In the genomic region with DNA sequence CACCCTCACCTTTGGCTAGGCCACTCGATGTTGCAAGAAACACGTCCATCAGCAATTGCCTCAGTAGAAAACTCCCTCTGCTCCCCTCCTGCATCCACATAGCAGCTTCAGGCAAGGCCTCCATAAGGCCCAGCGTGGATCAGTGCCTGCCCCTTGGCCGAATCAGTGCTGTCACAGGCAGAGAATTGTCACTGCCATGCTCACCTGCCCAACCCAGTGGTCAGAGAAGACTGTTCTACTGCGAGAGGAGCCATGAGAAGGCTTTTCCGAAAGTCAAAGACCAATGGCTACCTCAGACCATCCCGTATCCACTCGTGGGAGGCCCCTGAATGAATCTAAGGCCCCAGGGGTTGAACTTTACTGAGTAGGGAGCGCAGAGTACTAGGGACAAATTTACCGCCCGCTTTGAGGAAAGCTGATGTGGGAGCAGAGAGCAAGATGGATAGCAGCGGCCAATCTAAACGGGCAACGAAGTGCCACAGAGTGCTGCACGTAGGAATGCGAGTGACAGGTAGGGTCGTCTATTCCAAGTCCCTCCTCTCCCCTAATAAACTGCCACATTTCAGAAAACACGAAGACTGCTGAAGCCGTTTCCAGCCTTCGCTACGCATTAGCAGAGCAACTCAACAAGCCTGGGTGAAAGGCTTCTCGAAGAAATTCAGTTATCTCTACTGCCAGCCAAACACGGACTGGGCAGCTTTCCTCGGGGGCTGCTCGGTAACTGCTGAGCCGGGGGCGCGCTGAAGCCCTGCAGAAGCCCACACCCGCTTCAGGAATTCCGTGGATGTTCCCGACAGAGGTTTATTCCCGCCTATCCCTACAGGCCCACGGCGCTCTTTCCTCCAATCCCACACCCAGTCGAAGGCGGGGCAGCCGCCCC, we compare ENCODE assay signal across 1 cellular context.
A peak's percentile ranks its signal among the peaks of the same experiment; 100 is the strongest.
TF ChIP-seq lines count a peak whose summit lies in the region.

No MANE protein-coding gene starts in this region.

TF ChIP-seq in HepG2, 621 proteins besides CTCF, POLR2A, EP300 and RAD21 (continued from another document):
- TF ChIP-seq, protein P1, sequence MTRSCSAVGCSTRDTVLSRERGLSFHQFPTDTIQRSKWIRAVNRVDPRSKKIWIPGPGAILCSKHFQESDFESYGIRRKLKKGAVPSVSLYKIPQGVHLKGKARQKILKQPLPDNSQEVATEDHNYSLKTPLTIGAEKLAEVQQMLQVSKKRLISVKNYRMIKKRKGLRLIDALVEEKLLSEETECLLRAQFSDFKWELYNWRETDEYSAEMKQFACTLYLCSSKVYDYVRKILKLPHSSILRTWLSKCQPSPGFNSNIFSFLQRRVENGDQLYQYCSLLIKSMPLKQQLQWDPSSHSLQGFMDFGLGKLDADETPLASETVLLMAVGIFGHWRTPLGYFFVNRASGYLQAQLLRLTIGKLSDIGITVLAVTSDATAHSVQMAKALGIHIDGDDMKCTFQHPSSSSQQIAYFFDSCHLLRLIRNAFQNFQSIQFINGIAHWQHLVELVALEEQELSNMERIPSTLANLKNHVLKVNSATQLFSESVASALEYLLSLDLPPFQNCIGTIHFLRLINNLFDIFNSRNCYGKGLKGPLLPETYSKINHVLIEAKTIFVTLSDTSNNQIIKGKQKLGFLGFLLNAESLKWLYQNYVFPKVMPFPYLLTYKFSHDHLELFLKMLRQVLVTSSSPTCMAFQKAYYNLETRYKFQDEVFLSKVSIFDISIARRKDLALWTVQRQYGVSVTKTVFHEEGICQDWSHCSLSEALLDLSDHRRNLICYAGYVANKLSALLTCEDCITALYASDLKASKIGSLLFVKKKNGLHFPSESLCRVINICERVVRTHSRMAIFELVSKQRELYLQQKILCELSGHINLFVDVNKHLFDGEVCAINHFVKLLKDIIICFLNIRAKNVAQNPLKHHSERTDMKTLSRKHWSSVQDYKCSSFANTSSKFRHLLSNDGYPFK (CRISPR knock-in tag; IDR thresholded peaks at IDR 0.05; ENCODE audit: borderline replicate concordance): no peak
- no peak for TF ChIP-seq TBX2 (CRISPR knock-in tag; IDR thresholded peaks at IDR 0.05; ENCODE audit: borderline replicate concordance)
- 0 out of 2 replicates have a peak, but pooled peaks have one; percentile 19 for TF ChIP-seq ZNF879 (CRISPR knock-in tag; IDR thresholded peaks at IDR 0.05)
- TF ChIP-seq, protein P2, sequence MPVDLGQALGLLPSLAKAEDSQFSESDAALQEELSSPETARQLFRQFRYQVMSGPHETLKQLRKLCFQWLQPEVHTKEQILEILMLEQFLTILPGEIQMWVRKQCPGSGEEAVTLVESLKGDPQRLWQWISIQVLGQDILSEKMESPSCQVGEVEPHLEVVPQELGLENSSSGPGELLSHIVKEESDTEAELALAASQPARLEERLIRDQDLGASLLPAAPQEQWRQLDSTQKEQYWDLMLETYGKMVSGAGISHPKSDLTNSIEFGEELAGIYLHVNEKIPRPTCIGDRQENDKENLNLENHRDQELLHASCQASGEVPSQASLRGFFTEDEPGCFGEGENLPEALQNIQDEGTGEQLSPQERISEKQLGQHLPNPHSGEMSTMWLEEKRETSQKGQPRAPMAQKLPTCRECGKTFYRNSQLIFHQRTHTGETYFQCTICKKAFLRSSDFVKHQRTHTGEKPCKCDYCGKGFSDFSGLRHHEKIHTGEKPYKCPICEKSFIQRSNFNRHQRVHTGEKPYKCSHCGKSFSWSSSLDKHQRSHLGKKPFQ (CRISPR knock-in tag; IDR thresholded peaks at IDR 0.05; ENCODE audit: insufficient replicate concordance): no peak
- TF ChIP-seq NR2F6 (IDR thresholded peaks at IDR 0.05): no peak
- no peak for TF ChIP-seq NR2F6 (CRISPR knock-in tag; IDR thresholded peaks at IDR 0.05)
- TF ChIP-seq SRSF1 (optimal IDR thresholded peaks at IDR 0.05; ENCODE audit: low read depth, low read length): no peak
- no peak for TF ChIP-seq ZBTB38 (CRISPR knock-in tag; IDR thresholded peaks at IDR 0.05)
- no peak for TF ChIP-seq AGO2 (optimal IDR thresholded peaks at IDR 0.05; ENCODE audit: low read depth, low read length)
- no peak for TF ChIP-seq HNRNPK (IDR thresholded peaks at IDR 0.05; ENCODE audit: low read depth, low read length, poor library complexity, severe bottlenecking)
- TF ChIP-seq RAD51 (IDR thresholded peaks at IDR 0.05; ENCODE audit: borderline replicate concordance): no peak
- TF ChIP-seq ZNF264 (CRISPR knock-in tag; IDR thresholded peaks at IDR 0.05): no peak
- no peak for TF ChIP-seq REL (CRISPR knock-in tag; conservative IDR thresholded peaks at IDR 0.05)
- TF ChIP-seq, protein P3, sequence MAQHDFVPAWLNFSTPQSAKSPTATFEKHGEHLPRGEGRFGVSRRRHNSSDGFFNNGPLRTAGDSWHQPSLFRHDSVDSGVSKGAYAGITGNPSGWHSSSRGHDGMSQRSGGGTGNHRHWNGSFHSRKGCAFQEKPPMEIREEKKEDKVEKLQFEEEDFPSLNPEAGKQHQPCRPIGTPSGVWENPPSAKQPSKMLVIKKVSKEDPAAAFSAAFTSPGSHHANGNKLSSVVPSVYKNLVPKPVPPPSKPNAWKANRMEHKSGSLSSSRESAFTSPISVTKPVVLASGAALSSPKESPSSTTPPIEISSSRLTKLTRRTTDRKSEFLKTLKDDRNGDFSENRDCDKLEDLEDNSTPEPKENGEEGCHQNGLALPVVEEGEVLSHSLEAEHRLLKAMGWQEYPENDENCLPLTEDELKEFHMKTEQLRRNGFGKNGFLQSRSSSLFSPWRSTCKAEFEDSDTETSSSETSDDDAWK (CRISPR knock-in tag; IDR thresholded peaks at IDR 0.05): no peak
- TF ChIP-seq TAF1 (CRISPR knock-in tag; IDR thresholded peaks at IDR 0.05): no peak
- 0 out of 2 replicates have a peak, but pooled peaks have one; percentile 53 for TF ChIP-seq ZNF329 (CRISPR knock-in tag; IDR thresholded peaks at IDR 0.05; ENCODE audit: low read depth)
- TF ChIP-seq, protein P4, sequence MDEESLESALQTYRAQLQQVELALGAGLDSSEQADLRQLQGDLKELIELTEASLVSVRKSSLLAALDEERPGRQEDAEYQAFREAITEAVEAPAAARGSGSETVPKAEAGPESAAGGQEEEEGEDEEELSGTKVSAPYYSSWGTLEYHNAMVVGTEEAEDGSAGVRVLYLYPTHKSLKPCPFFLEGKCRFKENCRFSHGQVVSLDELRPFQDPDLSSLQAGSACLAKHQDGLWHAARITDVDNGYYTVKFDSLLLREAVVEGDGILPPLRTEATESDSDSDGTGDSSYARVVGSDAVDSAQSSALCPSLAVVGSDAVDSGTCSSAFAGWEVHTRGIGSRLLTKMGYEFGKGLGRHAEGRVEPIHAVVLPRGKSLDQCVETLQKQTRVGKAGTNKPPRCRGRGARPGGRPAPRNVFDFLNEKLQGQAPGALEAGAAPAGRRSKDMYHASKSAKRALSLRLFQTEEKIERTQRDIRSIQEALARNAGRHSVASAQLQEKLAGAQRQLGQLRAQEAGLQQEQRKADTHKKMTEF (CRISPR knock-in tag; IDR thresholded peaks at IDR 0.05): no peak
- TF ChIP-seq HMG20A (CRISPR knock-in tag; IDR thresholded peaks at IDR 0.05; ENCODE audit: borderline replicate concordance): no peak
- TF ChIP-seq, protein P5, sequence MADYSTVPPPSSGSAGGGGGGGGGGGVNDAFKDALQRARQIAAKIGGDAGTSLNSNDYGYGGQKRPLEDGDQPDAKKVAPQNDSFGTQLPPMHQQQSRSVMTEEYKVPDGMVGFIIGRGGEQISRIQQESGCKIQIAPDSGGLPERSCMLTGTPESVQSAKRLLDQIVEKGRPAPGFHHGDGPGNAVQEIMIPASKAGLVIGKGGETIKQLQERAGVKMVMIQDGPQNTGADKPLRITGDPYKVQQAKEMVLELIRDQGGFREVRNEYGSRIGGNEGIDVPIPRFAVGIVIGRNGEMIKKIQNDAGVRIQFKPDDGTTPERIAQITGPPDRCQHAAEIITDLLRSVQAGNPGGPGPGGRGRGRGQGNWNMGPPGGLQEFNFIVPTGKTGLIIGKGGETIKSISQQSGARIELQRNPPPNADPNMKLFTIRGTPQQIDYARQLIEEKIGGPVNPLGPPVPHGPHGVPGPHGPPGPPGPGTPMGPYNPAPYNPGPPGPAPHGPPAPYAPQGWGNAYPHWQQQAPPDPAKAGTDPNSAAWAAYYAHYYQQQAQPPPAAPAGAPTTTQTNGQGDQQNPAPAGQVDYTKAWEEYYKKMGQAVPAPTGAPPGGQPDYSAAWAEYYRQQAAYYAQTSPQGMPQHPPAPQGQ (CRISPR knock-in tag; IDR thresholded peaks at IDR 0.05; ENCODE audit: borderline replicate concordance): no peak
- peak; percentile 91; the same call in 1 of the 2 replicates for TF ChIP-seq ZFP82 (CRISPR knock-in tag; IDR thresholded peaks at IDR 0.05; ENCODE audit: borderline replicate concordance)
- 0 out of 2 replicates have a peak, but pooled peaks have one; percentile 72 for TF ChIP-seq ZNF850 (CRISPR knock-in tag; conservative IDR thresholded peaks at IDR 0.05)
- TF ChIP-seq ZNF616 (CRISPR knock-in tag; IDR thresholded peaks at IDR 0.05; ENCODE audit: low read depth): no peak
- peak; percentile 90; the same call in 1 of the 2 replicates for TF ChIP-seq ZNF33A (CRISPR knock-in tag; IDR thresholded peaks at IDR 0.05; ENCODE audit: borderline replicate concordance)
- 0 out of 2 replicates have a peak, but pooled peaks have one; percentile 47 for TF ChIP-seq GLI4 (CRISPR knock-in tag; IDR thresholded peaks at IDR 0.05; ENCODE audit: borderline replicate concordance)
- TF ChIP-seq, protein P6, sequence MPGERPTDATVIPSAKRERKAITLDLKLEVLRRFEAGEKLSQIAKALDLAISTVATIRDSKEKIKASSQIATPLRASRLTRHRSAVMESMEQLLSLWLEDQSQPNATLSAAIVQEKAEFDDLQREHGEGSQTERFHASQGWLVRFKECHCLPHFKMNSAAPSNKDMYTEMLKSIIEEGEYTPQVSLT (CRISPR knock-in tag; IDR thresholded peaks at IDR 0.05; ENCODE audit: borderline replicate concordance, low read depth): 0 out of 2 replicates have a peak, but pooled peaks have one; percentile 29
- TF ChIP-seq, protein P7, sequence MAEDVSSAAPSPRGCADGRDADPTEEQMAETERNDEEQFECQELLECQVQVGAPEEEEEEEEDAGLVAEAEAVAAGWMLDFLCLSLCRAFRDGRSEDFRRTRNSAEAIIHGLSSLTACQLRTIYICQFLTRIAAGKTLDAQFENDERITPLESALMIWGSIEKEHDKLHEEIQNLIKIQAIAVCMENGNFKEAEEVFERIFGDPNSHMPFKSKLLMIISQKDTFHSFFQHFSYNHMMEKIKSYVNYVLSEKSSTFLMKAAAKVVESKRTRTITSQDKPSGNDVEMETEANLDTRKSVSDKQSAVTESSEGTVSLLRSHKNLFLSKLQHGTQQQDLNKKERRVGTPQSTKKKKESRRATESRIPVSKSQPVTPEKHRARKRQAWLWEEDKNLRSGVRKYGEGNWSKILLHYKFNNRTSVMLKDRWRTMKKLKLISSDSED (CRISPR knock-in tag; IDR thresholded peaks at IDR 0.05): no peak
- no peak for TF ChIP-seq ZNF335 (CRISPR knock-in tag; IDR thresholded peaks at IDR 0.05)
- TF ChIP-seq ZNF350 (CRISPR knock-in tag; IDR thresholded peaks at IDR 0.05; ENCODE audit: borderline replicate concordance, low read depth): no peak
- no peak for TF ChIP-seq ZMYM3 (CRISPR knock-in tag; IDR thresholded peaks at IDR 0.05)
- TF ChIP-seq MATR3 (CRISPR knock-in tag; IDR thresholded peaks at IDR 0.05): no peak
- TF ChIP-seq CCAR2 (optimal IDR thresholded peaks at IDR 0.05; ENCODE audit: low read depth, low read length): peak; percentile 53
- no peak for TF ChIP-seq U2AF1 (optimal IDR thresholded peaks at IDR 0.05; ENCODE audit: low read depth, low read length)
- TF ChIP-seq ZMAT3 (CRISPR knock-in tag; conservative IDR thresholded peaks at IDR 0.05): no peak
- TF ChIP-seq TCF7 (IDR thresholded peaks at IDR 0.05; ENCODE audit: low read depth): no peak
- 0 out of 2 replicates have a peak, but pooled peaks have one; percentile 81 for TF ChIP-seq NFIB (CRISPR knock-in tag; IDR thresholded peaks at IDR 0.05; ENCODE audit: borderline replicate concordance)
- TF ChIP-seq CBX5 (CRISPR knock-in tag; IDR thresholded peaks at IDR 0.05; ENCODE audit: borderline replicate concordance): 0 out of 2 replicates have a peak, but pooled peaks have one; percentile 4
- 0 out of 2 replicates have a peak, but pooled peaks have one; percentile 17 for TF ChIP-seq ZNF607 (CRISPR knock-in tag; IDR thresholded peaks at IDR 0.05; ENCODE audit: borderline replicate concordance)
- no peak for TF ChIP-seq ZFYVE20 (CRISPR knock-in tag; IDR thresholded peaks at IDR 0.05; ENCODE audit: borderline replicate concordance, low read depth)
- TF ChIP-seq MIER3 (CRISPR knock-in tag; IDR thresholded peaks at IDR 0.05; ENCODE audit: borderline replicate concordance): no peak
- peak; percentile 81; the same call in 1 of the 2 replicates for TF ChIP-seq ZNF670 (CRISPR knock-in tag; IDR thresholded peaks at IDR 0.05; ENCODE audit: borderline replicate concordance)
- TF ChIP-seq ZKSCAN1 (IDR thresholded peaks at IDR 0.05; ENCODE audit: low read length): no peak
- no peak for TF ChIP-seq ZNF777 (CRISPR knock-in tag; IDR thresholded peaks at IDR 0.05)
- TF ChIP-seq STAT5B (CRISPR knock-in tag; IDR thresholded peaks at IDR 0.05): no peak
- no peak for TF ChIP-seq MEF2D (CRISPR knock-in tag; IDR thresholded peaks at IDR 0.05)
- no peak for TF ChIP-seq ZNF605 (CRISPR knock-in tag; IDR thresholded peaks at IDR 0.05)
- no peak for TF ChIP-seq SMC3 (IDR thresholded peaks at IDR 0.05; ENCODE audit: low read length)
- TF ChIP-seq LCORL (IDR thresholded peaks at IDR 0.05): no peak
- TF ChIP-seq LCORL (CRISPR knock-in tag; IDR thresholded peaks at IDR 0.05): peak; percentile 4; the same call in 1 of the 2 replicates
- TF ChIP-seq ZFP41 (CRISPR knock-in tag; IDR thresholded peaks at IDR 0.05; ENCODE audit: borderline replicate concordance): no peak
- no peak for TF ChIP-seq ZKSCAN8 (CRISPR knock-in tag; IDR thresholded peaks at IDR 0.05; ENCODE audit: borderline replicate concordance)
- TF ChIP-seq ZNF570 (CRISPR knock-in tag; IDR thresholded peaks at IDR 0.05; ENCODE audit: borderline replicate concordance): no peak
- no peak for TF ChIP-seq SOX13 (IDR thresholded peaks at IDR 0.05)
- TF ChIP-seq SOX13 (CRISPR knock-in tag; conservative IDR thresholded peaks at IDR 0.05 in 1 of 2, IDR thresholded peaks at IDR 0.05 in 1 of 2): no peak
- no peak for TF ChIP-seq MYNN (CRISPR knock-in tag; IDR thresholded peaks at IDR 0.05; ENCODE audit: low read depth)
- TF ChIP-seq CAMTA2 (CRISPR knock-in tag; IDR thresholded peaks at IDR 0.05; ENCODE audit: borderline replicate concordance): no peak
